ENCODE assay signal across 18 cellular contexts in genomic region chr3:127707777-127708438, GRCh38. TPM values are rescaled to one million over a fixed set of nuclear protein-coding genes. Genes with fewer than 3 reads are reported as not detected.
DNase-seq lines count a peak whose midpoint lies in the region; ATAC-seq and TF ChIP-seq lines count a peak whose summit lies in the region.
"Had no signal": no experiment of that assay in that cellular context is flagged by ENCODE, and none has a peak within 500 bp of the region (broad histone marks: within the 10 kb centered on the region; RNA-seq: fewer than 3 reads in every experiment).

No MANE protein-coding gene starts in this region.

- H3K27ac ChIP-seq in WERI-Rb-1 (peak overlapping the region; percentile 54), esophagus muscularis mucosa (replicated peaks in 1 of 4) (peak overlapping the region; percentile 49 to 73 (median 70)), stomach (peak overlapping the region in 3 of 5 donors; percentile 2 to 56 (median 50))
- H3K27ac ChIP-seq: brain microvascular endothelial cell, neutrophil had no signal

- H3K36me3 ChIP-seq in WERI-Rb-1 (no peaks in the 10 kb centered on the region), esophagus muscularis mucosa (peaks cover 0 to 32% (median 12%) of the 10 kb centered on the region in 4 donors), stomach (peaks cover 0 to 10% (median 4%) of the 10 kb centered on the region in 4 donors)
- H3K36me3 ChIP-seq: brain microvascular endothelial cell had no signal

- H3K27me3 ChIP-seq in WERI-Rb-1 (ENCODE audit: insufficient read depth, low read depth, severe bottlenecking) (no peaks in the 10 kb centered on the region), esophagus muscularis mucosa (no peaks in the 10 kb centered on the region), stomach (no peaks in the 10 kb centered on the region)
- H3K27me3 ChIP-seq: brain microvascular endothelial cell, neutrophil had no signal

- no peak for TF ChIP-seq EP300 in esophagus muscularis mucosa (IDR thresholded peaks at IDR 0.05)
- no peak for TF ChIP-seq EP300 in stomach (IDR thresholded peaks at IDR 0.05)

- CTCF ChIA-PET in activated naive CD4-positive, alpha-beta T cell treated with anti-CD3 and anti-CD28 coated beads, Interleukin-2, amount 10 ng/mL, durations not matched to agents 7 days and 5 days (lab: Charles Lee) = interaction anchor here (0.8 kb wide), 1 partner anchor 9 kb away, joined by 3 read pairs; no protein-coding TSS in a partner anchor

- TF ChIP-seq POLR2A in esophagus muscularis mucosa (IDR thresholded peaks at IDR 0.05; ENCODE audit: low read depth) (no peak), stomach (IDR thresholded peaks at IDR 0.05) (no peak)

- H3K9me3 ChIP-seq in WERI-Rb-1 (ENCODE audit: severe bottlenecking) = peaks cover 5% of the 10 kb centered on the region
- no peaks in the 10 kb centered on the region for H3K9me3 ChIP-seq in esophagus muscularis mucosa
- H3K9me3 ChIP-seq in stomach = no peaks in the 10 kb centered on the region
- H3K9me3 ChIP-seq: neutrophil had no signal

- H3K4me3 Mint-ChIP-seq in activated naive CD4-positive, alpha-beta T cell treated with anti-CD3 and anti-CD28 coated beads, Interleukin-2, amount 10 ng/mL, durations not matched to agents 7 days and 5 days = no peak overlapping the region

- TF ChIP-seq CTCF in WERI-Rb-1 (IDR thresholded peaks at IDR 0.05; ENCODE audit: low read depth, low read length) (no peak), esophagus muscularis mucosa (IDR thresholded peaks at IDR 0.05) (no peak), stomach (IDR thresholded peaks at IDR 0.05) (no peak)

- ATAC-seq in GM18909 (IDR thresholded peaks at IDR 0.05; ENCODE audit: poor library complexity, unreplicated experiment) = no peak
- ATAC-seq in GM18519 (IDR thresholded peaks at IDR 0.05; ENCODE audit: low FRiP score, unreplicated experiment) = no peak

- no peak overlapping the region for H3K27ac Mint-ChIP-seq in activated naive CD4-positive, alpha-beta T cell treated with anti-CD3 and anti-CD28 coated beads, Interleukin-2, amount 10 ng/mL, durations not matched to agents 7 days and 5 days

- DNase-seq in WERI-Rb-1 (no peak), esophagus muscularis mucosa (ENCODE audit: extremely low spot score) (no peak), mesenteric fat pad (ENCODE audit: low spot score) (peak; percentile 69), stomach (no peak), HuH-7.5 (ENCODE audit: low spot score) (no peak)
- no peak for DNase-seq in activated naive CD4-positive, alpha-beta T cell treated with anti-CD3 and anti-CD28 coated beads, Interleukin-2, amount 10 ng/mL, durations not matched to agents 7 days and 5 days
- DNase-seq: activated CD4-positive, CD25-positive, alpha-beta regulatory T cell treated with anti-CD3 and anti-CD28 coated beads, Interleukin-2, amount 50 U/mL, for 72 hours; brain microvascular endothelial cell; foreskin fibroblast; mesendoderm; NCI-H1092; NCI-H2171 treated with DMSO at 0.1 percent for 48 hours; stimulated activated naive CD4-positive, alpha-beta T cell treated with Interleukin-2 at 50 U/mL for 16 hours had no signal

- intact Hi-C loops in esophagus muscularis mucosa (cut with DNase I) (no loop called here), stomach (cut with DNase I; ENCODE audit: low total_unique reads) (no loop called here)

- peaks cover 2% of the 10 kb centered on the region for H3K9me3 Mint-ChIP-seq in activated naive CD4-positive, alpha-beta T cell treated with anti-CD3 and anti-CD28 coated beads, Interleukin-2, amount 10 ng/mL, durations not matched to agents 7 days and 5 days

- no peaks in the 10 kb centered on the region for H3K4me1 Mint-ChIP-seq in activated naive CD4-positive, alpha-beta T cell treated with anti-CD3 and anti-CD28 coated beads, Interleukin-2, amount 10 ng/mL, durations not matched to agents 7 days and 5 days

- H3K4me1 ChIP-seq in esophagus muscularis mucosa (peaks cover 47 to 62% (median 58%) of the 10 kb centered on the region in 4 donors), stomach (peaks cover 0 to 29% (median 11%) of the 10 kb centered on the region in 4 donors)

- no peaks in the 10 kb centered on the region for H3K36me3 Mint-ChIP-seq in activated naive CD4-positive, alpha-beta T cell treated with anti-CD3 and anti-CD28 coated beads, Interleukin-2, amount 10 ng/mL, durations not matched to agents 7 days and 5 days

- peaks cover 5% of the 10 kb centered on the region for H3K27me3 Mint-ChIP-seq in activated naive CD4-positive, alpha-beta T cell treated with anti-CD3 and anti-CD28 coated beads, Interleukin-2, amount 10 ng/mL, durations not matched to agents 7 days and 5 days

- 43% methylated on average over 17 of the region's 17 CpGs for WGBS in esophagus muscularis mucosa
- WGBS in stomach, 5 donors = 60 to 67% (median 62%) methylated on average over 17 of the region's 17 CpGs

- H3K4me3 ChIP-seq in WERI-Rb-1 (ENCODE audit: low read depth, low read length) = no peak overlapping the region
- no peak overlapping the region for H3K4me3 ChIP-seq in esophagus muscularis mucosa
- H3K4me3 ChIP-seq in stomach = no peak overlapping the region
- H3K4me3 ChIP-seq: K562, smooth muscle cell had no signal

RNA-seq across cellular contexts. Expression of gene ABTB1, which starts 35.2 kb away (rescaled TPM):
- total RNA-seq in esophagus muscularis mucosa = 10 to 100 TPM; 21.7 to 44.4 (median 40.6) TPM
- total RNA-seq in mesenteric fat pad = 34.8 TPM
- 100 to 1,000 TPM in 1 of 5 donors, 10 to 100 TPM in 4; 22.0 to 113 (median 56.6) TPM for total RNA-seq in stomach
- 10 to 100 TPM; 25.7 to 36.3 (median 34.4) TPM for polyA plus RNA-seq in stomach
